Comparison of ENCODE assay signal across 14 cellular contexts in the genomic region with DNA sequence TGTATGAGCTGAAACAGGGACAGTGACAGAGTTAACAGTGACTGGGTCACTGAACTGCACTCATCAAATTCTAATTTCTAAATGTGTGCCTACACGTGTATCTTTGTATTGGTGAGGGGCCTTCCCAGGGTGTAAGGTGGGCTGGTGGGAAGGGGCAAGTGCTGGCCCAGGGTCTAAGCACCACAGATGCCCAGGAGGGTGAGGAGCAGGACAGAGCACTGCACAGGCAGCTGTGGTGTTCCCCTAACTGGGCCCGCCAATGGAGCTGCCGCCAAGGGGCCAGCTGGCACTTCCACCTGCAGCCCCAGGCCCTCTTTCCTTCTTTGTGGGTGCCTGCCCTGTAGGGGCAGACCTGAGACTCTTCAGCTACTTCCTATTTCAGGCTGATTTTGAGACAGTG.
A peak's percentile ranks its signal among the peaks of the same experiment; 100 is the strongest.
DNase-seq lines count a peak whose midpoint lies in the region; ATAC-seq and TF ChIP-seq lines count a peak whose summit lies in the region.
"Had no signal": no experiment of that assay in that cellular context is flagged by ENCODE, and none has a peak within 500 bp of the region (broad histone marks: within the 10 kb centered on the region; RNA-seq: fewer than 3 reads in every experiment).

No MANE protein-coding gene starts in this region.

- H2AK5ac ChIP-seq in neuronal stem cell (ENCODE audit: low read depth, low read length): no peak overlapping the region

- H3K4me1 ChIP-seq in endodermal cell (ENCODE audit: control insufficient read depth, insufficient read depth, low read length) (no peaks in the 10 kb centered on the region), neuronal stem cell (ENCODE audit: control insufficient read depth in 2 of 2, insufficient read depth in 1 of 2, low read depth in 1 of 2, low read length in 2 of 2) (no peaks in the 10 kb centered on the region)
- H3K4me1 ChIP-seq: BLaER1 had no signal

- peak overlapping the region; percentile 42 for H3K18ac ChIP-seq in neuronal stem cell (ENCODE audit: low read length)

- H3K27me3 ChIP-seq in endodermal cell (ENCODE audit: control insufficient read depth, insufficient read depth, low read length, poor library complexity, severe bottlenecking) (no peaks in the 10 kb centered on the region), neuronal stem cell (ENCODE audit: control insufficient read depth in 3 of 3, insufficient read depth in 3 of 3, low read depth in 1 of 3, low read length in 3 of 3) (no peaks in the 10 kb centered on the region)
- H3K27me3 ChIP-seq: BLaER1 had no signal

- no peak for DNase-seq in stimulated activated naive CD8-positive, alpha-beta T cell treated with anti-CD3 and anti-CD28 coated beads, Interleukin-15, amount 100 ng/mL, for 72 hours
- no peak for DNase-seq in stimulated activated naive CD8-positive, alpha-beta T cell treated with anti-CD3 and anti-CD28 coated beads, Interleukin-15, Interleukin-2, amounts not matched to agents 100 U/mL and 50 U/mL, for 24 hours
- DNase-seq in endodermal cell (no peak), neuronal stem cell (ENCODE audit: low spot score) (no peak), HCEC 1CT (no peak), DMS 273 (lab: John Stamatoyannopoulos, UW; ENCODE audit: unreplicated experiment) (no peak), RPMI8226 (no peak)
- DNase-seq: 8988T; CD4-positive, alpha-beta memory T cell; IMR-90 had no signal

- no peaks in the 10 kb centered on the region for H3K36me3 Mint-ChIP-seq in endodermal cell (ENCODE audit: low read depth)

- H4K91ac ChIP-seq in neuronal stem cell (ENCODE audit: low read depth, low read length, poor library complexity): no peak overlapping the region

- no peaks in the 10 kb centered on the region for H3K4me1 Mint-ChIP-seq in stimulated activated naive CD8-positive, alpha-beta T cell treated with anti-CD3 and anti-CD28 coated beads, Interleukin-15, amount 100 ng/mL, for 72 hours
- no peaks in the 10 kb centered on the region for H3K4me1 Mint-ChIP-seq in endodermal cell
- H3K4me1 Mint-ChIP-seq: CD14-positive monocyte had no signal

- no peak overlapping the region for H3K4me3 ChIP-seq in endodermal cell (ENCODE audit: low read length)
- no peak overlapping the region for H3K4me3 ChIP-seq in neuronal stem cell (ENCODE audit: low read length in 2 of 2)
- H3K4me3 ChIP-seq: BLaER1, GM23338 had no signal

- H3K9ac ChIP-seq in endodermal cell (ENCODE audit: extremely low read depth, low read length, poor library complexity, severe bottlenecking) (no peak overlapping the region), neuronal stem cell (ENCODE audit: low read depth, low read length, poor library complexity) (no peak overlapping the region)
- H3K9ac ChIP-seq: BLaER1 had no signal

- H3K14ac ChIP-seq in neuronal stem cell (ENCODE audit: low read length): no peak overlapping the region

- H2AFZ ChIP-seq in neuronal stem cell (ENCODE audit: low read length): no peak overlapping the region
- H2AFZ ChIP-seq: GM23338 had no signal

- H3K4me3 Mint-ChIP-seq in stimulated activated naive CD8-positive, alpha-beta T cell treated with anti-CD3 and anti-CD28 coated beads, Interleukin-15, amount 100 ng/mL, for 72 hours: no peak overlapping the region
- no peak overlapping the region for H3K4me3 Mint-ChIP-seq in endodermal cell
- H3K4me3 Mint-ChIP-seq: CD14-positive monocyte; CD4-positive, alpha-beta memory T cell; GM23338 had no signal

- no peak overlapping the region for H3K4ac ChIP-seq in neuronal stem cell (ENCODE audit: low read length)

- no peak overlapping the region for H4K8ac ChIP-seq in neuronal stem cell (ENCODE audit: low read depth, low read length)

- H3K9me3 Mint-ChIP-seq in stimulated activated naive CD8-positive, alpha-beta T cell treated with anti-CD3 and anti-CD28 coated beads, Interleukin-15, amount 100 ng/mL, for 72 hours: peaks cover 22 to 26% of the 10 kb centered on the region in 2 donors
- H3K9me3 Mint-ChIP-seq in endodermal cell: peaks cover 3% of the 10 kb centered on the region
- H3K9me3 Mint-ChIP-seq: GM23338 had no signal

- H3K9me3 ChIP-seq in endodermal cell (ENCODE audit: control insufficient read depth, low read length): no peaks in the 10 kb centered on the region
- no peaks in the 10 kb centered on the region for H3K9me3 ChIP-seq in neuronal stem cell (replicated peaks in 1 of 2; ENCODE audit: control insufficient read depth in 2 of 2, insufficient read depth in 1 of 2, low read depth in 1 of 2, low read length in 2 of 2)
- H3K9me3 ChIP-seq: BLaER1 had no signal

- no peak overlapping the region for H2BK15ac ChIP-seq in neuronal stem cell (ENCODE audit: low read length)

- H3K79me1 ChIP-seq in neuronal stem cell (ENCODE audit: low read depth, low read length): no peaks in the 10 kb centered on the region

- no peaks in the 10 kb centered on the region for H3K27me3 Mint-ChIP-seq in stimulated activated naive CD8-positive, alpha-beta T cell treated with anti-CD3 and anti-CD28 coated beads, Interleukin-15, amount 100 ng/mL, for 72 hours
- H3K27me3 Mint-ChIP-seq in endodermal cell (ENCODE audit: insufficient read depth): no peaks in the 10 kb centered on the region
- H3K27me3 Mint-ChIP-seq: CD4-positive, alpha-beta memory T cell had no signal

- H3K36me3 ChIP-seq in endodermal cell (ENCODE audit: control insufficient read depth, insufficient read depth, low read length) (no peaks in the 10 kb centered on the region), neuronal stem cell (replicated peaks in 1 of 2; ENCODE audit: control insufficient read depth in 2 of 2, insufficient read depth in 2 of 2, low read length in 2 of 2) (no peaks in the 10 kb centered on the region)

- H3K27ac ChIP-seq in endodermal cell (ENCODE audit: low read depth, low read length) (no peak overlapping the region), neuronal stem cell (replicated peaks; ENCODE audit: low read length) (no peak overlapping the region)
- H3K27ac ChIP-seq: BLaER1 had no signal

- H2BK12ac ChIP-seq in neuronal stem cell (ENCODE audit: low read length): no peak overlapping the region

- TF ChIP-seq CTCF in endodermal cell (conservative IDR thresholded peaks at IDR 0.05): peak; percentile 12

- no peak overlapping the region for H2BK120ac ChIP-seq in neuronal stem cell (ENCODE audit: low read depth, low read length)

- no peak overlapping the region for H3K23ac ChIP-seq in neuronal stem cell (ENCODE audit: low read depth, low read length, poor library complexity)

- H2BK5ac ChIP-seq in neuronal stem cell (ENCODE audit: low read length): no peak overlapping the region

- no peak overlapping the region for H3K4me2 ChIP-seq in neuronal stem cell (ENCODE audit: insufficient read depth, low read length, poor library complexity, severe bottlenecking)
- H3K4me2 ChIP-seq: BLaER1, GM23338 had no signal

- peak; percentile 28 for ATAC-seq in stimulated activated naive CD8-positive, alpha-beta T cell treated with anti-CD3 and anti-CD28 coated beads, Interleukin-15, amount 100 ng/mL, for 72 hours
- no peak for ATAC-seq in stimulated activated naive CD8-positive, alpha-beta T cell treated with anti-CD3 and anti-CD28 coated beads, Interleukin-15, Interleukin-2, amounts not matched to agents 100 U/mL and 50 U/mL, for 24 hours
- ATAC-seq: GM23338, HCT116 had no signal

- peak overlapping the region in 1 of 2 donors; percentile 4 for H3K27ac Mint-ChIP-seq in stimulated activated naive CD8-positive, alpha-beta T cell treated with anti-CD3 and anti-CD28 coated beads, Interleukin-15, amount 100 ng/mL, for 72 hours
- no peak overlapping the region for H3K27ac Mint-ChIP-seq in endodermal cell
- H3K27ac Mint-ChIP-seq: GM23338 had no signal

- WGBS in endodermal cell (ENCODE audit: insufficient coverage in 1 of 2, insufficient read length in 1 of 2), 2 experiments: 94% methylated on average over 3 of the region's 3 CpGs; no CpG with 5 or more reads in 1 of the 2 experiments
- WGBS in neuronal stem cell (ENCODE audit: extremely low coverage in 2 of 2, insufficient read length in 2 of 2, insufficient replicate concordance in 1 of 2), 2 donors: no CpG with 5 or more reads among the region's 3 CpGs
